ENCODE assay signal across 2 cellular contexts in genomic region chr1:175000697-175001187, GRCh38.
TF ChIP-seq lines count a peak whose summit lies in the region.

No MANE protein-coding gene starts in this region.

TF ChIP-seq in SK-N-SH, 30 proteins besides CTCF, POLR2A, EP300 and RAD21:
- TF ChIP-seq TCF12 (IDR thresholded peaks at IDR 0.05): no peak
- TF ChIP-seq, protein P1, sequence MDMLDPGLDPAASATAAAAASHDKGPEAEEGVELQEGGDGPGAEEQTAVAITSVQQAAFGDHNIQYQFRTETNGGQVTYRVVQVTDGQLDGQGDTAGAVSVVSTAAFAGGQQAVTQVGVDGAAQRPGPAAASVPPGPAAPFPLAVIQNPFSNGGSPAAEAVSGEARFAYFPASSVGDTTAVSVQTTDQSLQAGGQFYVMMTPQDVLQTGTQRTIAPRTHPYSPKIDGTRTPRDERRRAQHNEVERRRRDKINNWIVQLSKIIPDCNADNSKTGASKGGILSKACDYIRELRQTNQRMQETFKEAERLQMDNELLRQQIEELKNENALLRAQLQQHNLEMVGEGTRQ (IDR thresholded peaks at IDR 0.05; ENCODE audit: borderline replicate concordance, low read depth, low read length): no peak
- TF ChIP-seq NRF1 (IDR thresholded peaks at IDR 0.05; ENCODE audit: low read depth, low read length): no peak
- no peak for TF ChIP-seq MEF2A (IDR thresholded peaks at IDR 0.05; ENCODE audit: borderline replicate concordance, low read depth)
- no peak for TF ChIP-seq JUND (IDR thresholded peaks at IDR 0.05)
- no peak for TF ChIP-seq ELF1 (IDR thresholded peaks at IDR 0.05)
- TF ChIP-seq FOSL2 (IDR thresholded peaks at IDR 0.05; ENCODE audit: borderline replicate concordance, low read depth): no peak
- no peak for TF ChIP-seq NFIC (IDR thresholded peaks at IDR 0.05; ENCODE audit: borderline replicate concordance)
- TF ChIP-seq CHD2 (IDR thresholded peaks at IDR 0.05; ENCODE audit: low read length, partially characterized antibody): no peak
- TF ChIP-seq, protein P2, sequence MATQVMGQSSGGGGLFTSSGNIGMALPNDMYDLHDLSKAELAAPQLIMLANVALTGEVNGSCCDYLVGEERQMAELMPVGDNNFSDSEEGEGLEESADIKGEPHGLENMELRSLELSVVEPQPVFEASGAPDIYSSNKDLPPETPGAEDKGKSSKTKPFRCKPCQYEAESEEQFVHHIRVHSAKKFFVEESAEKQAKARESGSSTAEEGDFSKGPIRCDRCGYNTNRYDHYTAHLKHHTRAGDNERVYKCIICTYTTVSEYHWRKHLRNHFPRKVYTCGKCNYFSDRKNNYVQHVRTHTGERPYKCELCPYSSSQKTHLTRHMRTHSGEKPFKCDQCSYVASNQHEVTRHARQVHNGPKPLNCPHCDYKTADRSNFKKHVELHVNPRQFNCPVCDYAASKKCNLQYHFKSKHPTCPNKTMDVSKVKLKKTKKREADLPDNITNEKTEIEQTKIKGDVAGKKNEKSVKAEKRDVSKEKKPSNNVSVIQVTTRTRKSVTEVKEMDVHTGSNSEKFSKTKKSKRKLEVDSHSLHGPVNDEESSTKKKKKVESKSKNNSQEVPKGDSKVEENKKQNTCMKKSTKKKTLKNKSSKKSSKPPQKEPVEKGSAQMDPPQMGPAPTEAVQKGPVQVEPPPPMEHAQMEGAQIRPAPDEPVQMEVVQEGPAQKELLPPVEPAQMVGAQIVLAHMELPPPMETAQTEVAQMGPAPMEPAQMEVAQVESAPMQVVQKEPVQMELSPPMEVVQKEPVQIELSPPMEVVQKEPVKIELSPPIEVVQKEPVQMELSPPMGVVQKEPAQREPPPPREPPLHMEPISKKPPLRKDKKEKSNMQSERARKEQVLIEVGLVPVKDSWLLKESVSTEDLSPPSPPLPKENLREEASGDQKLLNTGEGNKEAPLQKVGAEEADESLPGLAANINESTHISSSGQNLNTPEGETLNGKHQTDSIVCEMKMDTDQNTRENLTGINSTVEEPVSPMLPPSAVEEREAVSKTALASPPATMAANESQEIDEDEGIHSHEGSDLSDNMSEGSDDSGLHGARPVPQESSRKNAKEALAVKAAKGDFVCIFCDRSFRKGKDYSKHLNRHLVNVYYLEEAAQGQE (IDR thresholded peaks at IDR 0.05; ENCODE audit: low read depth, low read length): no peak
- no peak for TF ChIP-seq MXI1 (IDR thresholded peaks at IDR 0.05; ENCODE audit: low read depth, low read length)
- no peak for TF ChIP-seq TAF1 (IDR thresholded peaks at IDR 0.05; ENCODE audit: borderline replicate concordance, low read depth, low read length)
- TF ChIP-seq FOXM1 (IDR thresholded peaks at IDR 0.05; ENCODE audit: low read depth): no peak
- no peak for TF ChIP-seq RXRA (IDR thresholded peaks at IDR 0.05; ENCODE audit: borderline replicate concordance, low read depth)
- TF ChIP-seq POLR2AphosphoS5 (IDR thresholded peaks at IDR 0.05; ENCODE audit: low read depth, low read length): no peak
- TF ChIP-seq FOXJ3 (CRISPR knock-in tag; IDR thresholded peaks at IDR 0.05): no peak
- no peak for TF ChIP-seq SMC3 (IDR thresholded peaks at IDR 0.05; ENCODE audit: low read depth, low read length)

TF ChIP-seq in SK-N-SH treated with all-trans-retinoic acid at 6 μM for 48 hours, 23 proteins besides CTCF, POLR2A, EP300 and RAD21:
- TF ChIP-seq GLIS3 (CRISPR knock-in tag; IDR thresholded peaks at IDR 0.05) (no peak), CREB5 (CRISPR knock-in tag; IDR thresholded peaks at IDR 0.05; ENCODE audit: low read depth) (no peak), ZFP30 (CRISPR knock-in tag; IDR thresholded peaks at IDR 0.05) (no peak), ZNF565 (CRISPR knock-in tag; conservative IDR thresholded peaks at IDR 0.05; ENCODE audit: low read depth) (no peak), ZNF8 (CRISPR knock-in tag; IDR thresholded peaks at IDR 0.05) (no peak), TSHZ2 (CRISPR knock-in tag; IDR thresholded peaks at IDR 0.05) (no peak), TOX (CRISPR knock-in tag; IDR thresholded peaks at IDR 0.05; ENCODE audit: borderline replicate concordance) (no peak), CSDC2 (CRISPR knock-in tag; IDR thresholded peaks at IDR 0.05) (no peak), ISL1 (CRISPR knock-in tag; IDR thresholded peaks at IDR 0.05) (no peak), ZNF70 (CRISPR knock-in tag; IDR thresholded peaks at IDR 0.05) (no peak), ARNTL (CRISPR knock-in tag; IDR thresholded peaks at IDR 0.05; ENCODE audit: borderline replicate concordance, low read depth) (no peak), ZC3H10 (CRISPR knock-in tag; IDR thresholded peaks at IDR 0.05) (no peak), SNAI2 (CRISPR knock-in tag; IDR thresholded peaks at IDR 0.05) (no peak), OSR1 (CRISPR knock-in tag; IDR thresholded peaks at IDR 0.05) (no peak), PPARA (CRISPR knock-in tag; IDR thresholded peaks at IDR 0.05; ENCODE audit: borderline replicate concordance) (no peak), PATZ1 (CRISPR knock-in tag; IDR thresholded peaks at IDR 0.05; ENCODE audit: borderline replicate concordance) (no peak)
- TF ChIP-seq, protein P3, sequence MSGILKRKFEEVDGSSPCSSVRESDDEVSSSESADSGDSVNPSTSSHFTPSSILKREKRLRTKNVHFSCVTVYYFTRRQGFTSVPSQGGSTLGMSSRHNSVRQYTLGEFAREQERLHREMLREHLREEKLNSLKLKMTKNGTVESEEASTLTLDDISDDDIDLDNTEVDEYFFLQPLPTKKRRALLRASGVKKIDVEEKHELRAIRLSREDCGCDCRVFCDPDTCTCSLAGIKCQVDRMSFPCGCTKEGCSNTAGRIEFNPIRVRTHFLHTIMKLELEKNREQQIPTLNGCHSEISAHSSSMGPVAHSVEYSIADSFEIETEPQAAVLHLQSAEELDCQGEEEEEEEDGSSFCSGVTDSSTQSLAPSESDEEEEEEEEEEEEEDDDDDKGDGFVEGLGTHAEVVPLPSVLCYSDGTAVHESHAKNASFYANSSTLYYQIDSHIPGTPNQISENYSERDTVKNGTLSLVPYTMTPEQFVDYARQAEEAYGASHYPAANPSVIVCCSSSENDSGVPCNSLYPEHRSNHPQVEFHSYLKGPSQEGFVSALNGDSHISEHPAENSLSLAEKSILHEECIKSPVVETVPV (CRISPR knock-in tag; IDR thresholded peaks at IDR 0.05): no peak
- TF ChIP-seq, protein P4, sequence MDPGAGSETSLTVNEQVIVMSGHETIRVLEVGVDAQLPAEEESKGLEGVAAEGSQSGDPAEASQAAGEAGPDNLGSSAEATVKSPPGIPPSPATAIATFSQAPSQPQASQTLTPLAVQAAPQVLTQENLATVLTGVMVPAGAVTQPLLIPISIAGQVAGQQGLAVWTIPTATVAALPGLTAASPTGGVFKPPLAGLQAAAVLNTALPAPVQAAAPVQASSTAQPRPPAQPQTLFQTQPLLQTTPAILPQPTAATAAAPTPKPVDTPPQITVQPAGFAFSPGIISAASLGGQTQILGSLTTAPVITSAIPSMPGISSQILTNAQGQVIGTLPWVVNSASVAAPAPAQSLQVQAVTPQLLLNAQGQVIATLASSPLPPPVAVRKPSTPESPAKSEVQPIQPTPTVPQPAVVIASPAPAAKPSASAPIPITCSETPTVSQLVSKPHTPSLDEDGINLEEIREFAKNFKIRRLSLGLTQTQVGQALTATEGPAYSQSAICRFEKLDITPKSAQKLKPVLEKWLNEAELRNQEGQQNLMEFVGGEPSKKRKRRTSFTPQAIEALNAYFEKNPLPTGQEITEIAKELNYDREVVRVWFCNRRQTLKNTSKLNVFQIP (CRISPR knock-in tag; IDR thresholded peaks at IDR 0.05; ENCODE audit: borderline replicate concordance, low read depth): no peak
